Comparison of ENCODE assay signal across 1 cellular context in genomic region chr10:90921906-90922305, GRCh38.
TF ChIP-seq lines count a peak whose summit lies in the region.

No MANE protein-coding gene starts in this region.

TF ChIP-seq in HepG2, 621 proteins besides CTCF, POLR2A, EP300 and RAD21:
- TF ChIP-seq ZXDC (CRISPR knock-in tag; IDR thresholded peaks at IDR 0.05), result no peak
- TF ChIP-seq GMEB2 (CRISPR knock-in tag; IDR thresholded peaks at IDR 0.05; ENCODE audit: low read depth), result no peak
- no peak for TF ChIP-seq ZBTB10 (CRISPR knock-in tag; IDR thresholded peaks at IDR 0.05; ENCODE audit: borderline replicate concordance)
- TF ChIP-seq ZNF225 (CRISPR knock-in tag; IDR thresholded peaks at IDR 0.05), result no peak
- no peak for TF ChIP-seq EZH2 (conservative IDR thresholded peaks at IDR 0.05; ENCODE audit: low read depth, low read length)
- no peak for TF ChIP-seq KLF11 (CRISPR knock-in tag; IDR thresholded peaks at IDR 0.05)
- TF ChIP-seq HDAC2 (CRISPR knock-in tag; IDR thresholded peaks at IDR 0.05), result no peak
- no peak for TF ChIP-seq HIC2 (CRISPR knock-in tag; IDR thresholded peaks at IDR 0.05; ENCODE audit: low read depth)
- no peak for TF ChIP-seq HNRNPL (IDR thresholded peaks at IDR 0.05; ENCODE audit: low read depth, low read length)
- no peak for TF ChIP-seq NFYB (CRISPR knock-in tag; IDR thresholded peaks at IDR 0.05)
- TF ChIP-seq ZKSCAN5 (CRISPR knock-in tag; IDR thresholded peaks at IDR 0.05), result no peak
- TF ChIP-seq ZNF724P (CRISPR knock-in tag; IDR thresholded peaks at IDR 0.05; ENCODE audit: borderline replicate concordance), result no peak
- no peak for TF ChIP-seq PAX8 (CRISPR knock-in tag; IDR thresholded peaks at IDR 0.05; ENCODE audit: borderline replicate concordance)
- no peak for TF ChIP-seq ZNF383 (CRISPR knock-in tag; IDR thresholded peaks at IDR 0.05; ENCODE audit: borderline replicate concordance)
- TF ChIP-seq SCMH1 (CRISPR knock-in tag; IDR thresholded peaks at IDR 0.05; ENCODE audit: borderline replicate concordance), result no peak
